In the genomic region with DNA sequence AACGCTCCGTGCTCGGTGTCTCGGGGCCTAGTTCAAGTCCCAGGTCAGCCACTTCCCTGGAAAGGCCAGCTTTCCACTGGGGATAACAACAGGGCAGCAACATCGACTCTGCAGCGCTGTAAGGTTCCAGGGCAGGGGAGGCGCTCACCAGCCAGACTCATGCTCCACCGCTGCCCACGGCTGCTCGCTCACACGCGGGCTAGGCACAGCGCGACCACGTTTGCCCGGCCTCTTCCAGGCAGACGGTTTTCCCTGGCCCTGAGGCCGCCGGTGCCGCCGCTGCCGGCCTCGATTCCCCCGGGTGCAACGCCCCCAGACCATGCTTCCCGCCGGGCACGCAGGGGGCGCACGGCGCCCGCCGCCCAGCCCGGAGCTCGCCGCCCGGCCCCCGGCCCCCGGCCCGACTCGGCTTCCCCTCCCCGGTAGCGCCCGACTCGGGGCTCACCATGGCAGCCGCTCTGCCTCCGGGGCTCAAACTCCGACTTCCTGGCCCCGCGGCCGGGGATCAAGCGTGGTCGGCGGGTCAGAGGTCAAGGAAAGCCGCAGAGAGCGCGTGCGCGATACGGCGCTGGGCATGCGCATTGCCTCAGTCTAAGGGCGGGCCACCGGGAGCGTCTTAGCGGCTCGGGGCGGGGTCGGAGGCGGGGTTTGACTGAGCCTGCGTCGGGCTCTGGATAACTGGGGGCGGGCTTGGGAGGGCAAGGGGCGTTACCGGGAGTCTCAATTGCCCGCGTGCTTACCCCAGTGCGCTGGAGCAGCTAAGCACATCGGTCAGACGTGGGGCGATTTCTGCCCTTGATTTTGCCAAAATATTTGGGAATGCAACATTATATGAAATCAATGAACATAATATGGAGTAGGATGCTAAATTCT, we compare ENCODE assay signal across 8 cellular contexts. TPM values are rescaled to one million over a fixed set of nuclear protein-coding genes. Genes with fewer than 3 reads are reported as not detected.
DNase-seq lines count a peak whose midpoint lies in the region; ATAC-seq and TF ChIP-seq lines count a peak whose summit lies in the region.

A gene (minus strand): TSS at position 535 of the 873 bp plus-strand sequence. CDS start 87 bp downstream, at position 448.

- H3K27ac ChIP-seq in SJSA1 (peak within 1 kb of the TSS; percentile 32; the same call in 1 of the 2 replicates), gastroesophageal sphincter (peak within 1 kb of the TSS; percentile 26 to 95 (median 92)), neutrophil (peak within 1 kb of the TSS; percentile 79), substantia nigra (ENCODE audit: low read depth, low read length, poor library complexity, severe bottlenecking) (peak within 1 kb of the TSS; percentile 61)

- H3K27me3 ChIP-seq in SJSA1 (replicated peaks) (no peaks in the 10 kb centered on the region), gastroesophageal sphincter (no peaks in the 10 kb centered on the region), neutrophil (no peaks in the 10 kb centered on the region)

- no peak for TF ChIP-seq CTCF in HFF-Myc (IDR thresholded peaks at IDR 0.05; ENCODE audit: low read depth, low read length, missing control alignments)
- peak in 2 of 4 experiments; percentile 23 to 35 for TF ChIP-seq CTCF in gastroesophageal sphincter (IDR thresholded peaks at IDR 0.05)
- TF ChIP-seq CTCF in neutrophil (IDR thresholded peaks at IDR 0.05) = peak; percentile 37

- TF ChIP-seq POLR2A in gastroesophageal sphincter (IDR thresholded peaks at IDR 0.05) = peak; percentile 22 to 32

- no peak for TF ChIP-seq EP300 in gastroesophageal sphincter (IDR thresholded peaks at IDR 0.05)

- H3K9me3 ChIP-seq in SJSA1 (replicated peaks) (0 out of 2 replicates have a peak, but pooled peaks cover 3% of the 10 kb centered on the region), gastroesophageal sphincter (no peaks in the 10 kb centered on the region), neutrophil (no peaks in the 10 kb centered on the region)

- H3K36me3 ChIP-seq in SJSA1 (peaks cover 13% of the 10 kb centered on the region), gastroesophageal sphincter (peaks cover 0 to 24% of the 10 kb centered on the region in 2 donors), neutrophil (peaks cover 32% of the 10 kb centered on the region)

- 0% methylated on average over 1 to 2 of the region's 81 CpGs for WGBS in gastroesophageal sphincter (ENCODE audit: low coverage in 1 of 2), 2 donors

- ATAC-seq in gastroesophageal sphincter = peak; percentile 96

- DNase-seq in GM03348 (ENCODE audit: low spot score) (peak; percentile 98), HFF-Myc (ENCODE audit: extremely low read depth, low read depth) (peak; percentile 77), MV-4-11 (lab: John Stamatoyannopoulos, UW) (peak; percentile 92), SJSA1 (ENCODE audit: low read depth in 1 of 2, low spot score in 2 of 2) (peak; percentile 76 to 98), substantia nigra (lab: John Stamatoyannopoulos, UW) (peak; percentile 69 to 96 (median 91))
- peak; percentile 95 to 98 (median 97) for DNase-seq in activated naive CD4-positive, alpha-beta T cell (lab: John Stamatoyannopoulos, UW)

- H3K4me1 ChIP-seq in SJSA1 (replicated peaks) (peaks cover 7% of the 10 kb centered on the region), gastroesophageal sphincter (peaks cover 0 to 47% (median 6%) of the 10 kb centered on the region in 3 donors), neutrophil (ENCODE audit: control insufficient read depth in 1 of 2, insufficient read depth in 1 of 2, low read depth in 1 of 2, low read length in 1 of 2) (peaks cover 52 to 58% of the 10 kb centered on the region in 2 experiments)

- H3K4me3 ChIP-seq in HFF-Myc (replicated peaks; ENCODE audit: low read depth, low read length) (peak within 1 kb of the TSS; percentile 74), SJSA1 (peak within 1 kb of the TSS; percentile 91), gastroesophageal sphincter (peak within 1 kb of the TSS; percentile 59 to 96), neutrophil (ENCODE audit: low read depth in 1 of 2, low read length in 1 of 2) (peak within 1 kb of the TSS; percentile 65 to 84)

RNA-seq across cellular contexts. Expression of the gene that starts here (rescaled TPM):
- 86.4 and 125 TPM in 2 replicates for total RNA-seq in SJSA1 (2014; rRNA removed; shearing (Covaris generic))
- 10 to 100 TPM; 26.0 to 37.3 (median 34.7) TPM for total RNA-seq in gastroesophageal sphincter

Comparison
In these comparisons a context has a peak if more than half of its experiments do, and no peak if none do; other contexts are left out.
1. Peak in every context shown above with its lines: DNase-seq, ATAC-seq, H3K4me3 ChIP-seq and H3K27ac ChIP-seq.
2. H3K27ac ChIP-seq: peak in every context shown above with its lines; median percentile 92 in gastroesophageal sphincter; 79 in neutrophil; 61 in substantia nigra; 32 in SJSA1.